10 cellular contexts compared by ENCODE assay signal in the genomic region with DNA sequence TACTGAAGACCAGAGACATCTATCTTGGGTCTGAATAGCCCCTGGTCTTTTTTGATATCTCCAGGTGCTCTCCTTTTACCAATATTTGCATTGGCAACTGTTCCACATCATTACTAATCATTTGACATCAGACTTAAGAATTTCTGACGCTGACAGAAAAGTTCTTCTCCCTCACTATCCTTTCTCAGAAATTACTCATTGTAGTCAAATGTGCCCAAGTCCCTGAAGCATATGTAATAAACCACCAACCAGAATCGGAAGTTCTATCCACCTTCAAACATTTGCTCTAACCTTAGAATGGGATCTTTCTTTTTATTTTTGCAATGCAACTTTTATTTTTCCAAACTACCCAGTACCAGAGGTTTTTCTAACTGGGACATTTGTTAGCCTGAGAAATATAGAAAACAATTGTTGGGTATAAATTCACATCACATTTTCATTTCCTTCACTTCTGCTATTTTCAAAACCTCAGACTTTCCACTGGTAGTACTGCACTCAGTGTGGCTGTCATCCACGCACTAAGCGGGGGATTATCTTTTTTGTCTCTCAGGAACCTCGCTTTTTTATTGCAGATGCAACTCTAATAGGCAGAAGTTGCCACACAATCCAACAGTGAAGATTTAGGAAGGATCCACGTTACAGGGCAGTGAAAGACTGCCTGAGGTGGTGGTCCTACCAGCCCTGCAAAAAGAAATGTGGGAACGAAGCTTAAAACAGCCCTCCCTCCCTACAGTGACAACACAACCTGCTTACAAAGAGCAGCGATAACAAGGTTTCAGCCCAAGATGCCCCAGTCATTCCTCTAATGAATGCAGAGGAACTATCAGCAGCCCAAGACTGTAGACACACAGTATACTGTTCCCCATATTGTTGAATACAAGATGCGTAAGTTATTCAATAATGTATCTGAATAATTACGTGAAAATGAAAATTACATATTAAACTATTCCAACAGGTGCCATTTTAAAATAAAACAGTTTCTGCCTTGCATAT.
DNase-seq lines count a peak whose midpoint lies in the region; ATAC-seq and TF ChIP-seq lines count a peak whose summit lies in the region.
"Had no signal": no experiment of that assay in that cellular context is flagged by ENCODE, and none has a peak within 500 bp of the region (broad histone marks: within the 10 kb centered on the region; RNA-seq: fewer than 3 reads in every experiment).

No MANE protein-coding gene starts in this region.

- peaks cover 25% of the 10 kb centered on the region for H3K4me1 ChIP-seq in HAP-1

- ATAC-seq in GM18517 (IDR thresholded peaks at IDR 0.05; ENCODE audit: unreplicated experiment) (peak; percentile 79), GM21515 (IDR thresholded peaks at IDR 0.05; ENCODE audit: unreplicated experiment) (peak; percentile 68), HG03108 (IDR thresholded peaks at IDR 0.05; ENCODE audit: unreplicated experiment) (peak; percentile 65)
- ATAC-seq: naive thymus-derived CD4-positive, alpha-beta T cell had no signal

- in situ Hi-C loops in brain microvascular endothelial cell (cut with HindIII; ENCODE audit: low pct_ligation_motif_present, low sequenced_read_pairs), result no loop called here
- in situ Hi-C loops in HAP-1 (cut with MboI; ENCODE audit: low sequenced_read_pairs), result no loop called here

- no peaks in the 10 kb centered on the region for H3K9me3 ChIP-seq in HAP-1

- H3K27me3 ChIP-seq in brain microvascular endothelial cell (replicated peaks), result no peaks in the 10 kb centered on the region
- peaks cover 3% of the 10 kb centered on the region; the same call in 1 of the 2 replicates for H3K27me3 ChIP-seq in HAP-1 (ENCODE audit: low read depth)

- no peak for TF ChIP-seq CTCF in brain microvascular endothelial cell (IDR thresholded peaks at IDR 0.05; ENCODE audit: low read depth, low read length, missing control alignments)

- H3K4me3 ChIP-seq in brain microvascular endothelial cell (ENCODE audit: low read depth, low read length) (no peak overlapping the region), HAP-1 (no peak overlapping the region)

- no peaks in the 10 kb centered on the region for H3K36me3 ChIP-seq in brain microvascular endothelial cell (replicated peaks)
- no peaks in the 10 kb centered on the region for H3K36me3 ChIP-seq in HAP-1 (replicated peaks)

- no peak overlapping the region for H3K27ac ChIP-seq in brain microvascular endothelial cell

- DNase-seq in brain microvascular endothelial cell (peak; percentile 16), NCI-H524 treated with DMSO at 0.1 percent for 48 hours (lab: John Stamatoyannopoulos, UW) (no peak), iPS-NIHi11 (ENCODE audit: low spot score) (no peak), NCI-H226 (no peak), HAP-1 (ENCODE audit: low spot score in 2 of 2) (no peak)
- DNase-seq: naive thymus-derived CD4-positive, alpha-beta T cell; NCI-H1930 had no signal
